Comparison of ENCODE assay signal across 23 cellular contexts in genomic region chr5:169495252-169495548, GRCh38.
"Had no signal": no experiment of that assay in that cellular context is flagged by ENCODE, and none has a peak within 500 bp of the region (broad histone marks: within the 10 kb centered on the region; RNA-seq: fewer than 3 reads in every experiment).

No MANE protein-coding gene starts in this region.

- FAIRE-seq: colon, endothelial cell of umbilical vein, islet of Langerhans, keratinocyte had no signal

- H3K4me3 ChIP-seq: coronary artery, dorsolateral prefrontal cortex, esophagus muscularis mucosa, gastrocnemius medialis, heart right ventricle, left lung, lower lobe of right lung had no signal

- H3K4me1 ChIP-seq: gastrocnemius medialis, left lung, lower lobe of right lung had no signal

- ATAC-seq: gastrocnemius medialis, heart right ventricle, left lung, left ventricle myocardium superior, lower lobe of right lung had no signal

- H3K36me3 ChIP-seq: esophagus muscularis mucosa, gastrocnemius medialis, heart right ventricle, left lung, lower lobe of right lung had no signal

- H3K27ac ChIP-seq: coronary artery, dorsolateral prefrontal cortex, gastrocnemius medialis, heart right ventricle, left lung, lower lobe of right lung had no signal

- H3K27me3 ChIP-seq: esophagus muscularis mucosa, gastrocnemius medialis, heart right ventricle, left lung had no signal

- DNase-seq: dermis blood vessel endothelial cell; dorsolateral prefrontal cortex; effector CD4-positive, alpha-beta T cell; effector memory CD4-positive, alpha-beta T cell; foreskin fibroblast; foreskin melanocyte; gastrocnemius medialis; glutamatergic neuron; heart right ventricle; hippocampal formation; left cardiac atrium; left lung; left ventricle myocardium superior; lower lobe of right lung; mesendoderm; midbrain; naive B cell had no signal

- H3K9me3 ChIP-seq: esophagus muscularis mucosa, gastrocnemius medialis, heart right ventricle, left lung, lower lobe of right lung had no signal
